Comparison of ENCODE assay signal across 8 cellular contexts in genomic region chr14:105021656-105022275, GRCh38. TPM values are rescaled to one million over a fixed set of nuclear protein-coding genes. Genes with fewer than 3 reads are reported as not detected.
DNase-seq lines count a peak whose midpoint lies in the region; ATAC-seq and TF ChIP-seq lines count a peak whose summit lies in the region.

No MANE protein-coding gene starts in this region.

- peak overlapping the region; percentile 66 for H3K4me3 ChIP-seq in fibroblast of pulmonary artery (replicated peaks; ENCODE audit: low read depth, low read length)

- TF ChIP-seq CTCF in fibroblast of pulmonary artery (IDR thresholded peaks at IDR 0.05; ENCODE audit: low read length, missing control alignments) (no peak), omental fat pad (IDR thresholded peaks at IDR 0.05) (no peak), GM10266 (IDR thresholded peaks at IDR 0.05; ENCODE audit: control insufficient read depth, insufficient read depth, low read depth, missing control alignments) (no peak)

- no peak for ATAC-seq in Right ventricle myocardium inferior
- no peak for ATAC-seq in Right ventricle myocardium superior (ENCODE audit: poor library complexity)
- peak; percentile 2 for ATAC-seq in omental fat pad (ENCODE audit: low FRiP score)
- no peak for ATAC-seq in HG02759 (IDR thresholded peaks at IDR 0.05; ENCODE audit: unreplicated experiment)

- DNase-seq in Right ventricle myocardium inferior (ENCODE audit: missing footprints) (peak; percentile 76), Right ventricle myocardium superior (no peak), NCI-H2107 (lab: John Stamatoyannopoulos, UW) (peak; percentile 60), fibroblast of pulmonary artery (ENCODE audit: low read depth) (peak; percentile 37), omental fat pad (ENCODE audit: low spot score) (no peak), GM10266 (ENCODE audit: extremely low spot score) (no peak)
- peak; percentile 73 for DNase-seq in activated CD8-positive, alpha-beta memory T cell treated with anti-CD3 and anti-CD28 coated beads, Interleukin-2, amount 50 U/mL, for 48 hours

- intact Hi-C loops in Right ventricle myocardium inferior (cut with DNase I), result loop anchor here (1.0 to 2.0 kb wide), 3 partner anchors 35 to 69 kb away; partner anchors contain the start of gene AHNAK2
- intact Hi-C loops in Right ventricle myocardium superior (cut with DNase I), result loop anchor here (5.0 kb wide), 1 partner anchor 34 kb away; the partner anchor contains the start of gene CLBA1

RNA-seq across cellular contexts. Expression of gene CDCA4, which starts 0.9 kb away (rescaled TPM):
- total RNA-seq in Right ventricle myocardium inferior, result 3.1 TPM
- total RNA-seq in Right ventricle myocardium superior, result 1.6 TPM
- 1 to 10 TPM; 5.3 to 8.0 (median 6.4) TPM for total RNA-seq in omental fat pad

RNA-seq across cellular contexts. Expression of gene CLBA1, which starts 36.2 kb away (rescaled TPM):
- total RNA-seq in Right ventricle myocardium inferior, result 1.9 TPM
- total RNA-seq in Right ventricle myocardium superior, result 1.5 TPM
- 1 to 10 TPM; 2.5 to 6.1 (median 3.3) TPM for total RNA-seq in omental fat pad

RNA-seq across cellular contexts. Expression of gene GPR132, which starts 43.5 kb away (rescaled TPM):
- total RNA-seq in Right ventricle myocardium inferior (0.89 TPM), Right ventricle myocardium superior (1.3 TPM), omental fat pad (1 to 10 TPM; 2.7 to 9.0 (median 7.6) TPM)

RNA-seq across cellular contexts. Expression of gene AHNAK2, which starts 43.6 kb away (rescaled TPM):
- total RNA-seq in Right ventricle myocardium inferior (2.5 TPM), Right ventricle myocardium superior (2.6 TPM), omental fat pad (10 to 100 TPM; 18.6 to 44.5 (median 34.2) TPM)

Comparison
In these comparisons a context has a peak if more than half of its experiments do, and no peak if none do; other contexts are left out.
1. DNase-seq: peak in Right ventricle myocardium inferior (single experiment), NCI-H2107 (single experiment), activated CD8-positive, alpha-beta memory T cell treated with anti-CD3 and anti-CD28 coated beads, Interleukin-2, amount 50 U/mL, for 48 hours (single experiment) and fibroblast of pulmonary artery (single experiment); none in Right ventricle myocardium superior (single experiment), omental fat pad (single experiment) and GM10266 (single experiment).